ENCODE assay signal across 8 cellular contexts in genomic region chr3:194255252-194256039, GRCh38.
A peak's percentile ranks its signal among the peaks of the same experiment; 100 is the strongest.
DNase-seq lines count a peak whose midpoint lies in the region; ATAC-seq and TF ChIP-seq lines count a peak whose summit lies in the region.

No MANE protein-coding gene starts in this region.

- H3K27me3 ChIP-seq in right cardiac atrium (ENCODE audit: control insufficient read depth, insufficient read depth) = no peaks in the 10 kb centered on the region

- peak overlapping the region; percentile 8 for H3K27ac ChIP-seq in right cardiac atrium (ENCODE audit: low read length)

- DNase-seq in NB4 (ENCODE audit: low read depth) = peak; percentile 100
- DNase-seq in activated T-cell treated with anti-CD3 and anti-CD28 coated beads for 1 hour (ENCODE audit: low read depth) = peak; percentile 15
- peak; percentile 88 to 93 (median 91) for DNase-seq in right cardiac atrium
- peak; percentile 49 for DNase-seq in stimulated activated CD4-positive, alpha-beta T cell treated with anti-CD3 and anti-CD28 coated beads, Interleukin-2, amount 100 ng/mL, for 4 hours (ENCODE audit: low read depth)
- DNase-seq in NK-92 treated with Interleukin-12 subunit alpha and Interleukin-12 subunit beta, amount 100 ng/mL, for 24 hours (lab: John Stamatoyannopoulos, UW) = no peak

- intact Hi-C loops in right cardiac atrium (cut with DNase I) = no loop called here

- peak; percentile 33 for TF ChIP-seq POLR2A in NB4 (IDR thresholded peaks at IDR 0.05; ENCODE audit: extremely low read depth, insufficient read length)

- 25% methylated on average over 19 of the region's 19 CpGs for WGBS in right cardiac atrium

- ATAC-seq in GM18909 (IDR thresholded peaks at IDR 0.05; ENCODE audit: poor library complexity, unreplicated experiment) (peak; percentile 47), right cardiac atrium (peak; percentile 85 to 95), GM18498 (IDR thresholded peaks at IDR 0.05; ENCODE audit: unreplicated experiment) (no peak), GM21737 (IDR thresholded peaks at IDR 0.05; ENCODE audit: unreplicated experiment) (no peak)

- H3K4me1 ChIP-seq in right cardiac atrium (ENCODE audit: control insufficient read depth, insufficient read depth, low read length) = peaks cover 2% of the 10 kb centered on the region

- no peaks in the 10 kb centered on the region for H3K9me3 ChIP-seq in right cardiac atrium (ENCODE audit: control insufficient read depth, low read length)

- TF ChIP-seq CTCF in NB4 (IDR thresholded peaks at IDR 0.05; ENCODE audit: low read depth, low read length) = no peak

- peak overlapping the region; percentile 1 for H3K4me3 ChIP-seq in NB4 (ENCODE audit: low read depth, low read length)
- no peak overlapping the region for H3K4me3 ChIP-seq in right cardiac atrium (ENCODE audit: low read length)

Comparison
In these comparisons a context has a peak if more than half of its experiments do, and no peak if none do; other contexts are left out.
1. ATAC-seq: peak in GM18909 (single experiment) and right cardiac atrium (2 of 2); none in GM18498 (single experiment) and GM21737 (single experiment).